In the genomic region with DNA sequence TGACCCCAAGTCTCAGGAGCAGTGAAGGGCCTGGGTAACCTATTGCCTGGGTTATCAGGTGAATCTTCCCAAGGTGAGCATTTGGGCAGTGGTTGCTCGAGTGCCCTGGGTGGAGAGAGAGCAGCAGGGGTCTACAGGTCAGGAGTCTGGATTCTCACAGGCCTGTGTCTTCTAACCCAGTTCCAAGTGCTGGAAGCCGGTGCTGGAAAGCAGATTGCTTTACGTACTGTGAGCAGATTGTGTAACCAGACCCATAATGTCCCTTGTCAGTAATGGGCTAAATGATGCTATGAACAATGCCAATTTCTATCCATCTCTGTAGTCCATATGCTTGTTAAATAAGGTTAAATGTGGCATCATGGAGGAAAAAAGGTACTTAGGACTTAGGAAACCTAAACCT, we compare ENCODE assay signal across 18 cellular contexts.
"Had no signal": no experiment of that assay in that cellular context is flagged by ENCODE, and none has a peak within 500 bp of the region (broad histone marks: within the 10 kb centered on the region; RNA-seq: fewer than 3 reads in every experiment).

No MANE protein-coding gene starts in this region.

- H3K27me3 ChIP-seq: foreskin keratinocyte, sigmoid colon, spleen, stomach, testis, upper lobe of left lung had no signal

- H3K4me1 ChIP-seq: left ventricle myocardium inferior, parathyroid adenoma, testis had no signal

- H2AFZ ChIP-seq: parathyroid adenoma had no signal

- H3K9me3 Mint-ChIP-seq: memory B cell, WTC11 had no signal

- H3K27ac ChIP-seq: left ventricle myocardium inferior, parathyroid adenoma, sigmoid colon, spleen, stomach, testis, upper lobe of left lung had no signal

- DNase-seq: activated gamma-delta T cell; central memory CD4-positive, alpha-beta T cell; effector CD8-positive, alpha-beta T cell; glutamatergic neuron; hypothalamus; left ventricle myocardium inferior; sigmoid colon; spleen; stomach; T-helper 17 cell; testis; upper lobe of left lung had no signal

- H3K4me3 ChIP-seq: left ventricle myocardium inferior, sigmoid colon, spleen, stomach, testis, upper lobe of left lung had no signal

- H3K27me3 Mint-ChIP-seq: activated CD4-positive, alpha-beta T cell treated with anti-CD3 and anti-CD28 coated beads, Interleukin-2, amount 10 ng/mL, durations not matched to agents 7 days and 5 days; naive thymus-derived CD8-positive, alpha-beta T cell; T-helper 17 cell had no signal

- H3K36me3 ChIP-seq: left ventricle myocardium inferior, sigmoid colon, spleen, stomach, upper lobe of left lung had no signal

- H3K9me3 ChIP-seq: left ventricle myocardium inferior, sigmoid colon, spleen, stomach, testis, upper lobe of left lung had no signal

- H3K27ac Mint-ChIP-seq: activated CD4-positive, alpha-beta T cell treated with anti-CD3 and anti-CD28 coated beads, Interleukin-2, amount 10 ng/mL, durations not matched to agents 7 days and 5 days; memory B cell; naive thymus-derived CD8-positive, alpha-beta T cell; T-helper 17 cell; WTC11 had no signal

- H3K4me3 Mint-ChIP-seq: activated CD4-positive, alpha-beta T cell treated with anti-CD3 and anti-CD28 coated beads, Interleukin-2, amount 10 ng/mL, durations not matched to agents 7 days and 5 days; memory B cell; naive thymus-derived CD8-positive, alpha-beta T cell; T-helper 17 cell; WTC11 had no signal

- ATAC-seq: foreskin keratinocyte; naive thymus-derived CD8-positive, alpha-beta T cell; T-helper 17 cell; WTC11 had no signal

- H3K79me2 ChIP-seq: parathyroid adenoma had no signal

- H3K9ac ChIP-seq: parathyroid adenoma had no signal
